8 cellular contexts compared by ENCODE assay signal in genomic region chr19:6587093-6587820, GRCh38. TPM values are rescaled to one million over a fixed set of nuclear protein-coding genes. Genes with fewer than 3 reads are reported as not detected.
DNase-seq lines count a peak whose midpoint lies in the region; ATAC-seq and TF ChIP-seq lines count a peak whose summit lies in the region.

No MANE protein-coding gene starts in this region.

- DNase-seq in AG04449 (ENCODE audit: low read depth, low spot score) (no peak), WTC11 (ENCODE audit: low spot score) (peak; percentile 28), middle frontal gyrus (ENCODE audit: extremely low spot score, low spot score) (no peak), HK-2 (ENCODE audit: unreplicated experiment) (no peak), gastrocnemius medialis (no peak), psoas muscle (no peak)

- H3K4me3 Mint-ChIP-seq in WTC11: peak overlapping the region; percentile 73

- H3K36me3 Mint-ChIP-seq in WTC11: no peaks in the 10 kb centered on the region

- POLR2A ChIA-PET in AG04449 (lab: Yijun Ruan, JAX): no interaction called here
- POLR2A ChIA-PET in WTC11 (lab: Charles Lee): interaction anchor here (1.0 to 2.4 kb wide), 3 partner anchors 48 to 56 kb away, joined by 3 to 13 read pairs (median 5); partner anchors contain the start of gene TNFSF9

- CTCF ChIA-PET in AG04449 (lab: Yijun Ruan, JAX): interaction anchor here (0.8 to 1.4 kb wide), 2 partner anchors 44 to 46 kb away, joined by 3 read pairs; no protein-coding TSS in a partner anchor
- CTCF ChIA-PET in WTC11 (lab: Charles Lee): interaction anchor here (1.0 to 2.1 kb wide), 5 partner anchors 9 to 71 kb away, joined by 3 to 7 read pairs (median 4); partner anchors contain the start of gene TNFSF9

- H3K4me3 ChIP-seq in AG04449 (ENCODE audit: low read depth, low read length): peak overlapping the region; percentile 42
- H3K4me3 ChIP-seq in iPS-18c (ENCODE audit: insufficient read depth, low read depth, low read length): peak overlapping the region; percentile 40
- H3K4me3 ChIP-seq in gastrocnemius medialis: no peak overlapping the region
- H3K4me3 ChIP-seq in psoas muscle: no peak overlapping the region

- ATAC-seq in WTC11: peak; percentile 18
- ATAC-seq in gastrocnemius medialis: no peak
- ATAC-seq in psoas muscle: no peak

- H3K27me3 Mint-ChIP-seq in WTC11 (ENCODE audit: low read depth): peaks cover 96% of the 10 kb centered on the region

- intact Hi-C loops in gastrocnemius medialis (cut with DNase I; ENCODE audit: low total_unique reads) (no loop called here), psoas muscle (cut with DNase I) (no loop called here)

- H3K4me1 ChIP-seq in gastrocnemius medialis (peaks cover 0 to 6% of the 10 kb centered on the region in 2 donors), psoas muscle (no peaks in the 10 kb centered on the region)

- in situ Hi-C loops in GM18951 (cut with MboI; ENCODE audit: low sequenced_read_pairs, unreplicated experiment) (no loop called here), gastrocnemius medialis (cut with MboI; ENCODE audit: low sequenced_read_pairs in 4 of 4) (no loop called here)

- H3K9me3 Mint-ChIP-seq in WTC11: no peaks in the 10 kb centered on the region

- no peak overlapping the region; the same call in 1 of the 2 replicates for H3K27ac Mint-ChIP-seq in WTC11

- peak; percentile 42 for TF ChIP-seq POLR2A in GM18951 (IDR thresholded peaks at IDR 0.05; ENCODE audit: extremely low read depth, insufficient read depth, insufficient read length)
- TF ChIP-seq POLR2A in gastrocnemius medialis (IDR thresholded peaks at IDR 0.05): no peak

- H3K27me3 ChIP-seq in gastrocnemius medialis (peaks cover 62 to 72% (median 69%) of the 10 kb centered on the region in 3 donors), psoas muscle (ENCODE audit: insufficient read depth in 3 of 3, low read length in 2 of 3) (peaks cover 0 to 79% (median 29%) of the 10 kb centered on the region in 3 donors)

- 0 to 3% (median 2%) methylated on average over 27 of the region's 27 CpGs for WGBS in psoas muscle, 3 donors

- no peak overlapping the region for H3K27ac ChIP-seq in gastrocnemius medialis
- no peak overlapping the region for H3K27ac ChIP-seq in psoas muscle

- H3K4me1 Mint-ChIP-seq in WTC11: peaks cover 36% of the 10 kb centered on the region

- H3K36me3 ChIP-seq in gastrocnemius medialis (no peaks in the 10 kb centered on the region), psoas muscle (ENCODE audit: insufficient read depth in 1 of 2, low read depth in 1 of 2) (no peaks in the 10 kb centered on the region)

- no peaks in the 10 kb centered on the region for H3K9me3 ChIP-seq in iPS-18c (ENCODE audit: control insufficient read depth, insufficient read depth, low read length)
- no peaks in the 10 kb centered on the region for H3K9me3 ChIP-seq in gastrocnemius medialis
- no peaks in the 10 kb centered on the region for H3K9me3 ChIP-seq in psoas muscle

- TF ChIP-seq CTCF in AG04449 (IDR thresholded peaks at IDR 0.05; ENCODE audit: insufficient read depth, low read length, missing control alignments): no peak
- no peak for TF ChIP-seq CTCF in WTC11 (IDR thresholded peaks at IDR 0.05)
- no peak for TF ChIP-seq CTCF in gastrocnemius medialis (IDR thresholded peaks at IDR 0.05 in 4 of 5, conservative IDR thresholded peaks at IDR 0.05 in 1 of 5)
- TF ChIP-seq CTCF in psoas muscle (IDR thresholded peaks at IDR 0.05): no peak

TF ChIP-seq in WTC11, 78 proteins besides CTCF, POLR2A, EP300 and RAD21 (continues in another document):
- TF ChIP-seq KAT7 (CRISPR knock-in tag; IDR thresholded peaks at IDR 0.05; ENCODE audit: borderline replicate concordance) (0 out of 2 replicates have a peak, but pooled peaks have one; percentile 43), MYBL2 (CRISPR knock-in tag; IDR thresholded peaks at IDR 0.05) (no peak), ERG (CRISPR knock-in tag; IDR thresholded peaks at IDR 0.05) (no peak), ZNF121 (CRISPR knock-in tag; IDR thresholded peaks at IDR 0.05) (no peak), ZNF219 (CRISPR knock-in tag; IDR thresholded peaks at IDR 0.05; ENCODE audit: borderline replicate concordance) (peak; percentile 44; the same call in 1 of the 2 replicates), CBFB (CRISPR knock-in tag; IDR thresholded peaks at IDR 0.05; ENCODE audit: low read depth) (no peak), MAX (CRISPR knock-in tag; IDR thresholded peaks at IDR 0.05) (peak; percentile 23; the same call in 1 of the 2 replicates), STAT6 (CRISPR knock-in tag; conservative IDR thresholded peaks at IDR 0.05; ENCODE audit: low read depth) (no peak), CREB1 (CRISPR knock-in tag; IDR thresholded peaks at IDR 0.05) (no peak), E2F5 (CRISPR knock-in tag; IDR thresholded peaks at IDR 0.05) (no peak), CREM (CRISPR knock-in tag; IDR thresholded peaks at IDR 0.05) (no peak), JUN (CRISPR knock-in tag; IDR thresholded peaks at IDR 0.05) (0 out of 2 replicates have a peak, but pooled peaks have one; percentile 59), ZBTB43 (CRISPR knock-in tag; IDR thresholded peaks at IDR 0.05) (peak; percentile 78; the same call in 1 of the 2 replicates), FOXJ3 (CRISPR knock-in tag; IDR thresholded peaks at IDR 0.05; ENCODE audit: borderline replicate concordance) (no peak)

RNA-seq across cellular contexts. Expression of gene CD70, which starts 3.7 kb away (rescaled TPM):
- total RNA-seq in WTC11 (2021): 1.7 to 2.1 TPM (median 1.7 TPM) in 3 replicates
- total RNA-seq in gastrocnemius medialis: not detected
- total RNA-seq in psoas muscle: not detected
- polyA plus RNA-seq in psoas muscle: not detected

RNA-seq across cellular contexts. Expression of gene TNFSF9, which starts 56.4 kb away (rescaled TPM):
- total RNA-seq in WTC11 (2021): 2.6 to 2.9 TPM (median 2.7 TPM) in 3 replicates
- 1 to 10 TPM in 2 of 4 donors, not detected in 2; 1.1 to 1.8 TPM for total RNA-seq in gastrocnemius medialis
- 1 to 10 TPM in 2 of 4 donors, under 1 TPM in 1, not detected in 1; 0.66 to 1.9 (median 1.2) TPM for total RNA-seq in psoas muscle
- polyA plus RNA-seq in psoas muscle: under 1 TPM; 0.25 to 0.57 (median 0.46) TPM

Comparison
In these comparisons a context has a peak if more than half of its experiments do, and no peak if none do; other contexts are left out.
1. H3K4me3 ChIP-seq: peak in AG04449 (single experiment) and iPS-18c (single experiment); none in gastrocnemius medialis (0 of 4) and psoas muscle (single experiment).